In genomic region chr12:113462117-113462774, GRCh38 we compare ENCODE assay signal across 8 cellular contexts. TPM values are rescaled to one million over a fixed set of nuclear protein-coding genes. Genes with fewer than 3 reads are reported as not detected.
DNase-seq lines count a peak whose midpoint lies in the region; ATAC-seq and TF ChIP-seq lines count a peak whose summit lies in the region.

No MANE protein-coding gene starts in this region.

- no peak overlapping the region for H2BK120ac ChIP-seq in H9 (ENCODE audit: low read depth, low read length, poor library complexity, severe bottlenecking)

- H3K18ac ChIP-seq in H9 (ENCODE audit: insufficient read length, low read depth, low read length) = no peak overlapping the region

- peaks cover 33 to 35% of the 10 kb centered on the region in 2 experiments for H3K4me1 Mint-ChIP-seq in H9

- no peak overlapping the region for H3T11ph ChIP-seq in H9 (ENCODE audit: low read length)

- H3K27me3 ChIP-seq in H9 (ENCODE audit: insufficient read depth, low read length) = peaks cover 47% of the 10 kb centered on the region

- peaks cover 0 to 20% (median 2%) of the 10 kb centered on the region in 3 experiments; a peak in 5 of 7 replicates for H3K36me3 Mint-ChIP-seq in H9 (ENCODE audit: insufficient read depth in 1 of 3, low read depth in 3 of 3)

- H4K20me1 ChIP-seq in H9 (ENCODE audit: control insufficient read depth, insufficient read depth, insufficient read length) = no peaks in the 10 kb centered on the region

- no peak overlapping the region for H2AK5ac ChIP-seq in H9 (ENCODE audit: insufficient read length, low read length)

- no peak for ATAC-seq in GM21737 (IDR thresholded peaks at IDR 0.05; ENCODE audit: unreplicated experiment)

- TF ChIP-seq CTCF in H9 (conservative IDR thresholded peaks at IDR 0.05) = peak; percentile 91

- H3K14ac ChIP-seq in H9 (ENCODE audit: insufficient read depth, low read length) = no peak overlapping the region

- H2BK15ac ChIP-seq in H9 (ENCODE audit: low read depth, low read length) = no peak overlapping the region

- H3K79me1 ChIP-seq in H9 (ENCODE audit: insufficient read depth, low read depth, low read length, poor library complexity, severe bottlenecking) = no peaks in the 10 kb centered on the region

- peaks cover 4% of the 10 kb centered on the region for H3K23me2 ChIP-seq in H9 (ENCODE audit: insufficient read length, low read depth, low read length, poor library complexity, severe bottlenecking)

- no peak overlapping the region for H3K56ac ChIP-seq in H9 (ENCODE audit: insufficient read length, low read depth, low read length)

- H3K27ac ChIP-seq in H9 (ENCODE audit: insufficient read length, low read depth, low read length) = no peak overlapping the region

- no peaks in the 10 kb centered on the region for H3K79me2 ChIP-seq in H9 (ENCODE audit: insufficient read depth, low read length)

- peak; percentile 92 for DNase-seq in AG20443 (ENCODE audit: low spot score)
- peak; percentile 90 for DNase-seq in H9
- DNase-seq in NCI-H526 (lab: John Stamatoyannopoulos, UW) = peak; percentile 37 to 85
- DNase-seq in activated CD4-positive, alpha-beta T cell treated with anti-CD3 and anti-CD28 coated beads, Interleukin-2, amount 50 U/mL, for 24 hours (ENCODE audit: low read depth in 1 of 2, low spot score in 1 of 2) = peak; percentile 42 to 51
- DNase-seq in dermis microvascular lymphatic vessel endothelial cell (ENCODE audit: low read depth in 2 of 2) = peak; percentile 34 to 71
- peak; percentile 70 to 83 for DNase-seq in lung microvascular endothelial cell (ENCODE audit: low read depth in 2 of 2)
- DNase-seq in stimulated activated CD8-positive, alpha-beta memory T cell treated with anti-CD3 and anti-CD28 coated beads, Interleukin-12 subunit alpha, Interleukin-12 subunit beta, amount 100 ng/mL, for 4 hours (ENCODE audit: low read depth) = peak; percentile 29

- peak overlapping the region; percentile 43 for H3K4me2 ChIP-seq in H9 (ENCODE audit: insufficient read depth, insufficient read length, low read length)

- no peak overlapping the region for H2BK5ac ChIP-seq in H9 (ENCODE audit: insufficient read length, low read length)

- H3K4ac ChIP-seq in H9 (ENCODE audit: low read depth, low read length) = no peak overlapping the region

- no peak overlapping the region for H4K5ac ChIP-seq in H9 (ENCODE audit: insufficient read length, low read depth, low read length)

- WGBS in H9 (ENCODE audit: extremely low coverage, insufficient read length, low lambda C conversion rate) = no CpG with 5 or more reads among the region's 25 CpGs

- no peak overlapping the region for H3K23ac ChIP-seq in H9 (ENCODE audit: insufficient read length, low read depth, low read length)

- no peak overlapping the region for H3K9ac ChIP-seq in H9 (ENCODE audit: extremely low read depth, insufficient read length, low read length)

- peaks cover 97% of the 10 kb centered on the region for H3K27me3 Mint-ChIP-seq in H9 (ENCODE audit: low read depth)

- no peak overlapping the region for H3K27ac Mint-ChIP-seq in H9

- no peaks in the 10 kb centered on the region; the same call in 1 of the 2 replicates for H3K4me1 ChIP-seq in H9 (ENCODE audit: insufficient read depth, low read length)

- no peak overlapping the region for H4K8ac ChIP-seq in H9 (replicated peaks; ENCODE audit: insufficient read length, low read depth, low read length)

- no peak overlapping the region for H2BK20ac ChIP-seq in H9 (ENCODE audit: low read depth, low read length, poor library complexity, severe bottlenecking)

- peaks cover 0 to 2% of the 10 kb centered on the region in 2 experiments; a peak in 2 of 5 replicates for H3K9me3 Mint-ChIP-seq in H9

- H2AFZ ChIP-seq in H9 (ENCODE audit: low read length) = no peak overlapping the region

- no peak overlapping the region for H4K91ac ChIP-seq in H9 (ENCODE audit: insufficient read length, low read depth, low read length)

- no peak overlapping the region for H2BK12ac ChIP-seq in H9 (ENCODE audit: insufficient read length, low read depth, low read length)

- no peaks in the 10 kb centered on the region for H3K9me3 ChIP-seq in H9 (ENCODE audit: control insufficient read depth, low read depth, low read length)

- H3K4me3 Mint-ChIP-seq in H9 = peak overlapping the region; percentile 63 to 72

RNA-seq across cellular contexts. Expression of gene LHX5, which starts 9.4 kb away (rescaled TPM):
- total RNA-seq in H9 (2021) (1.9 and 2.1 TPM in 2 replicates), dermis microvascular lymphatic vessel endothelial cell (not detected in 2 replicates), lung microvascular endothelial cell (not detected in 2 replicates)

RNA-seq across cellular contexts. Expression of gene SDSL, which starts 40.1 kb away (rescaled TPM):
- total RNA-seq in H9 (2021) (0.46 and 1.1 TPM in 2 replicates), dermis microvascular lymphatic vessel endothelial cell (3.3 and 4.0 TPM in 2 replicates), lung microvascular endothelial cell (3.9 and 4.2 TPM in 2 replicates)

RNA-seq across cellular contexts. Expression of gene SDS, which starts 58.6 kb away (rescaled TPM):
- total RNA-seq in H9 (2021) (0.13 TPM in 1 of 2 replicates, not detected in the other), dermis microvascular lymphatic vessel endothelial cell (under 0.01 TPM in 1 of 2 replicates, not detected in the other), lung microvascular endothelial cell (not detected in 2 replicates)

Comparison
In these comparisons a context has a peak if more than half of its experiments do, and no peak if none do; other contexts are left out.
1. DNase-seq: peak in every context shown above with its lines; median percentile 92 in AG20443; 90 in H9; 76 in lung microvascular endothelial cell; 61 in NCI-H526; 52 in dermis microvascular lymphatic vessel endothelial cell; 46 in activated CD4-positive, alpha-beta T cell treated with anti-CD3 and anti-CD28 coated beads, Interleukin-2, amount 50 U/mL, for 24 hours; 29 in stimulated activated CD8-positive, alpha-beta memory T cell treated with anti-CD3 and anti-CD28 coated beads, Interleukin-12 subunit alpha, Interleukin-12 subunit beta, amount 100 ng/mL, for 4 hours.